In genomic region chr17:77304746-77305473, GRCh38 we compare ENCODE assay signal across 1 cellular context.
TF ChIP-seq lines count a peak whose summit lies in the region.

No MANE protein-coding gene starts in this region.

TF ChIP-seq in HepG2, 621 proteins besides CTCF, POLR2A, EP300 and RAD21 (continued from another document and continues in another):
- peak; percentile 45; the same call in 1 of the 2 replicates for TF ChIP-seq ZNF580 (CRISPR knock-in tag; IDR thresholded peaks at IDR 0.05; ENCODE audit: borderline replicate concordance, low read depth)
- no peak for TF ChIP-seq CSRNP2 (CRISPR knock-in tag; conservative IDR thresholded peaks at IDR 0.05; ENCODE audit: low read depth)
- TF ChIP-seq ZNF121 (CRISPR knock-in tag; IDR thresholded peaks at IDR 0.05): no peak
- TF ChIP-seq MYPOP (CRISPR knock-in tag; IDR thresholded peaks at IDR 0.05): no peak; the same call in 1 of the 2 replicates
- TF ChIP-seq ZNF431 (CRISPR knock-in tag; IDR thresholded peaks at IDR 0.05; ENCODE audit: borderline replicate concordance, low read depth): no peak
- peak; percentile 72 for TF ChIP-seq ZFX (CRISPR knock-in tag; IDR thresholded peaks at IDR 0.05; ENCODE audit: low read depth)
- TF ChIP-seq HNF4A (CRISPR knock-in tag; IDR thresholded peaks at IDR 0.05): peak; percentile 41
- TF ChIP-seq YY1 (IDR thresholded peaks at IDR 0.05; ENCODE audit: insufficient read depth, insufficient replicate concordance, low read depth, low read length): peak; percentile 38
- peak; percentile 59 for TF ChIP-seq ZNF574 (CRISPR knock-in tag; IDR thresholded peaks at IDR 0.05)
- no peak for TF ChIP-seq STAT5B (CRISPR knock-in tag; IDR thresholded peaks at IDR 0.05)
- TF ChIP-seq, protein P1, sequence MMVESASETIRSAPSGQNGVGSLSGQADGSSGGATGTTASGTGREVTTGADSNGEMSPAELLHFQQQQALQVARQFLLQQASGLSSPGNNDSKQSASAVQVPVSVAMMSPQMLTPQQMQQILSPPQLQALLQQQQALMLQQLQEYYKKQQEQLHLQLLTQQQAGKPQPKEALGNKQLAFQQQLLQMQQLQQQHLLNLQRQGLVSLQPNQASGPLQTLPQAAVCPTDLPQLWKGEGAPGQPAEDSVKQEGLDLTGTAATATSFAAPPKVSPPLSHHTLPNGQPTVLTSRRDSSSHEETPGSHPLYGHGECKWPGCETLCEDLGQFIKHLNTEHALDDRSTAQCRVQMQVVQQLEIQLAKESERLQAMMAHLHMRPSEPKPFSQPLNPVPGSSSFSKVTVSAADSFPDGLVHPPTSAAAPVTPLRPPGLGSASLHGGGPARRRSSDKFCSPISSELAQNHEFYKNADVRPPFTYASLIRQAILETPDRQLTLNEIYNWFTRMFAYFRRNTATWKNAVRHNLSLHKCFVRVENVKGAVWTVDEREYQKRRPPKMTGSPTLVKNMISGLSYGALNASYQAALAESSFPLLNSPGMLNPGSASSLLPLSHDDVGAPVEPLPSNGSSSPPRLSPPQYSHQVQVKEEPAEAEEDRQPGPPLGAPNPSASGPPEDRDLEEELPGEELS (CRISPR knock-in tag; IDR thresholded peaks at IDR 0.05): peak; percentile 57
- no peak for TF ChIP-seq RBFOX2 (IDR thresholded peaks at IDR 0.05; ENCODE audit: low read depth, low read length)
- TF ChIP-seq, protein P2, sequence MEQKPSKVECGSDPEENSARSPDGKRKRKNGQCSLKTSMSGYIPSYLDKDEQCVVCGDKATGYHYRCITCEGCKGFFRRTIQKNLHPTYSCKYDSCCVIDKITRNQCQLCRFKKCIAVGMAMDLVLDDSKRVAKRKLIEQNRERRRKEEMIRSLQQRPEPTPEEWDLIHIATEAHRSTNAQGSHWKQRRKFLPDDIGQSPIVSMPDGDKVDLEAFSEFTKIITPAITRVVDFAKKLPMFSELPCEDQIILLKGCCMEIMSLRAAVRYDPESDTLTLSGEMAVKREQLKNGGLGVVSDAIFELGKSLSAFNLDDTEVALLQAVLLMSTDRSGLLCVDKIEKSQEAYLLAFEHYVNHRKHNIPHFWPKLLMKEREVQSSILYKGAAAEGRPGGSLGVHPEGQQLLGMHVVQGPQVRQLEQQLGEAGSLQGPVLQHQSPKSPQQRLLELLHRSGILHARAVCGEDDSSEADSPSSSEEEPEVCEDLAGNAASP (CRISPR knock-in tag; IDR thresholded peaks at IDR 0.05; ENCODE audit: borderline replicate concordance): peak; percentile 92
- no peak for TF ChIP-seq MNT (IDR thresholded peaks at IDR 0.05)
- TF ChIP-seq SCMH1 (CRISPR knock-in tag; IDR thresholded peaks at IDR 0.05; ENCODE audit: borderline replicate concordance): no peak
- TF ChIP-seq, protein P3, sequence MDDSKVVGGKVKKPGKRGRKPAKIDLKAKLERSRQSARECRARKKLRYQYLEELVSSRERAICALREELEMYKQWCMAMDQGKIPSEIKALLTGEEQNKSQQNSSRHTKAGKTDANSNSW (CRISPR knock-in tag; IDR thresholded peaks at IDR 0.05; ENCODE audit: borderline replicate concordance): no peak
- TF ChIP-seq, protein P4, sequence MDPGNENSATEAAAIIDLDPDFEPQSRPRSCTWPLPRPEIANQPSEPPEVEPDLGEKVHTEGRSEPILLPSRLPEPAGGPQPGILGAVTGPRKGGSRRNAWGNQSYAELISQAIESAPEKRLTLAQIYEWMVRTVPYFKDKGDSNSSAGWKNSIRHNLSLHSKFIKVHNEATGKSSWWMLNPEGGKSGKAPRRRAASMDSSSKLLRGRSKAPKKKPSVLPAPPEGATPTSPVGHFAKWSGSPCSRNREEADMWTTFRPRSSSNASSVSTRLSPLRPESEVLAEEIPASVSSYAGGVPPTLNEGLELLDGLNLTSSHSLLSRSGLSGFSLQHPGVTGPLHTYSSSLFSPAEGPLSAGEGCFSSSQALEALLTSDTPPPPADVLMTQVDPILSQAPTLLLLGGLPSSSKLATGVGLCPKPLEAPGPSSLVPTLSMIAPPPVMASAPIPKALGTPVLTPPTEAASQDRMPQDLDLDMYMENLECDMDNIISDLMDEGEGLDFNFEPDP (CRISPR knock-in tag; conservative IDR thresholded peaks at IDR 0.05): no peak
- TF ChIP-seq HNRNPUL1 (IDR thresholded peaks at IDR 0.05; ENCODE audit: low read depth, low read length): no peak
- peak; percentile 44; the same call in 1 of the 2 replicates for TF ChIP-seq KDM3A (CRISPR knock-in tag; IDR thresholded peaks at IDR 0.05; ENCODE audit: low read depth)
- TF ChIP-seq ARID5B (CRISPR knock-in tag; IDR thresholded peaks at IDR 0.05): peak; percentile 90
- TF ChIP-seq, protein P5, sequence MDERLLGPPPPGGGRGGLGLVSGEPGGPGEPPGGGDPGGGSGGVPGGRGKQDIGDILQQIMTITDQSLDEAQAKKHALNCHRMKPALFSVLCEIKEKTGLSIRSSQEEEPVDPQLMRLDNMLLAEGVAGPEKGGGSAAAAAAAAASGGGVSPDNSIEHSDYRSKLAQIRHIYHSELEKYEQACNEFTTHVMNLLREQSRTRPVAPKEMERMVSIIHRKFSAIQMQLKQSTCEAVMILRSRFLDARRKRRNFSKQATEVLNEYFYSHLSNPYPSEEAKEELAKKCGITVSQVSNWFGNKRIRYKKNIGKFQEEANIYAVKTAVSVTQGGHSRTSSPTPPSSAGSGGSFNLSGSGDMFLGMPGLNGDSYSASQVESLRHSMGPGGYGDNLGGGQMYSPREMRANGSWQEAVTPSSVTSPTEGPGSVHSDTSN (CRISPR knock-in tag; IDR thresholded peaks at IDR 0.05): no peak
- no peak for TF ChIP-seq DZIP1 (CRISPR knock-in tag; IDR thresholded peaks at IDR 0.05)
- no peak for TF ChIP-seq ZSCAN9 (CRISPR knock-in tag; IDR thresholded peaks at IDR 0.05; ENCODE audit: borderline replicate concordance)
- TF ChIP-seq MYC (CRISPR knock-in tag; IDR thresholded peaks at IDR 0.05; ENCODE audit: borderline replicate concordance): peak; percentile 17; the same call in 1 of the 2 replicates
- peak; percentile 91 for TF ChIP-seq HNRNPL (IDR thresholded peaks at IDR 0.05; ENCODE audit: low read depth, low read length)
- peak; percentile 83 for TF ChIP-seq HDAC2 (CRISPR knock-in tag; IDR thresholded peaks at IDR 0.05)
- no peak for TF ChIP-seq CENPX (CRISPR knock-in tag; IDR thresholded peaks at IDR 0.05)
- peak; percentile 85; the same call in 1 of the 2 replicates for TF ChIP-seq ZNF292 (CRISPR knock-in tag; IDR thresholded peaks at IDR 0.05; ENCODE audit: borderline replicate concordance, low read depth)
- peak; percentile 47; the same call in 1 of the 2 replicates for TF ChIP-seq NR2F2 (IDR thresholded peaks at IDR 0.05; ENCODE audit: borderline replicate concordance, low read depth)
- no peak for TF ChIP-seq ZNF460 (CRISPR knock-in tag; IDR thresholded peaks at IDR 0.05; ENCODE audit: borderline replicate concordance)
